2 cellular contexts compared by ENCODE assay signal in genomic region chr3:190018460-190018859, GRCh38.
TF ChIP-seq lines count a peak whose summit lies in the region.

No MANE protein-coding gene starts in this region.

TF ChIP-seq in IMR-90, 13 proteins besides CTCF, POLR2A, EP300 and RAD21:
- TF ChIP-seq CEBPB (IDR thresholded peaks at IDR 0.05; ENCODE audit: low read depth, low read length) (no peak), RCOR1 (IDR thresholded peaks at IDR 0.05; ENCODE audit: insufficient replicate concordance, low read length) (no peak), MXI1 (IDR thresholded peaks at IDR 0.05; ENCODE audit: borderline replicate concordance, low read depth, low read length) (no peak), USF2 (IDR thresholded peaks at IDR 0.05; ENCODE audit: low read depth, low read length) (no peak), NFE2L2 (IDR thresholded peaks at IDR 0.05; ENCODE audit: low read depth, low read length) (no peak), ELK1 (IDR thresholded peaks at IDR 0.05; ENCODE audit: borderline replicate concordance, low read depth, low read length) (no peak), FOS (IDR thresholded peaks at IDR 0.05; ENCODE audit: low read depth, low read length) (no peak), MAFK (IDR thresholded peaks at IDR 0.05; ENCODE audit: low read depth, low read length) (no peak), MAZ (IDR thresholded peaks at IDR 0.05; ENCODE audit: borderline replicate concordance, low read depth, low read length) (no peak), RFX5 (IDR thresholded peaks at IDR 0.05; ENCODE audit: low read depth, low read length) (no peak), SMC3 (IDR thresholded peaks at IDR 0.05; ENCODE audit: low read depth, low read length) (no peak), CHD1 (IDR thresholded peaks at IDR 0.05; ENCODE audit: low read depth, low read length) (no peak), BHLHE40 (IDR thresholded peaks at IDR 0.05; ENCODE audit: low read depth, low read length) (no peak)

TF ChIP-seq in H1, 55 proteins besides CTCF, POLR2A, EP300 and RAD21:
- TF ChIP-seq POLR2AphosphoS5 (IDR thresholded peaks at IDR 0.05; ENCODE audit: low read depth, low read length) (no peak), KDM1A (IDR thresholded peaks at IDR 0.05; ENCODE audit: borderline replicate concordance, low read length) (peak; percentile 60; the same call in 1 of the 2 replicates)
